15 cellular contexts compared by ENCODE assay signal in the genomic region with DNA sequence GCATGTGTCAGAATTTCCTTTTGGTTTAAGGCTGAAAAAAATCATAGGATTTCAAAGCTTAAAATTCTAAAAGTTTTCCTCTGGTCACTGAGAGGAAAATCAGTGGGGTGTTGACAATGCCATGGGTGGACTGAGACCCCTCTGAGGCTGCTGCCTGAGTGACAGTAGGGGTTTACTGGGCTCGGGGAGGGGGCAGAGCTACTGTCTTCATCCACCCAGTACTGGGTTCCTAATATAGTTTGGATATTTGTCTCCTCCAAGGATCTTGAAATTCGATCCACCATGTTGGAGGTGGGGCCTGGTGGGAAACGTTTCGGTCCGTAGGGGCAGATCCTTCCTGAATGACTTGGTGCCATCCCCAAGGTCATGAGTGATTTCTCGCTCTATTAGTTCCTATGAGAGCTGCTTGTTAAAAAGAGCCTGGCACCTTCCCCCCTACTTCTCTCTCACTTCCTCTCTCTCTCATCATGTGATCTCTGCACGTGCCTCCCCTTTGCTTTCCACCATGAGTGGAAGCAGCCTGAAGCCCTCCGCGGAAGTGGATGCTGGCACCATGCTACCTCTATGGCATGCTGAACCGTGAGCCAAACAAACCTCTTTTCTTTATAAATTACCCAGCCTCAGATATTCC.
"Had no signal": no experiment of that assay in that cellular context is flagged by ENCODE, and none has a peak within 500 bp of the region (broad histone marks: within the 10 kb centered on the region; RNA-seq: fewer than 3 reads in every experiment).

No MANE protein-coding gene starts in this region.

- H3K9me3 Mint-ChIP-seq: activated T-cell treated with anti-CD3 and anti-CD28 coated beads, Interleukin-2, amount 50 U/mL, for 24 hours; immature natural killer cell; T-cell had no signal

- H3K9me3 ChIP-seq: lower lobe of right lung, neutrophil, transverse colon had no signal

- H3K36me3 Mint-ChIP-seq: activated CD8-positive, alpha-beta memory T cell treated with anti-CD3 and anti-CD28 coated beads, Interleukin-2, amount 10 ng/mL, durations not matched to agents 7 days and 5 days; immature natural killer cell; naive B cell; T-cell had no signal

- H3K4me3 Mint-ChIP-seq: immature natural killer cell, naive B cell, T-cell had no signal

- H3K27me3 Mint-ChIP-seq: activated CD8-positive, alpha-beta memory T cell treated with anti-CD3 and anti-CD28 coated beads, Interleukin-2, amount 10 ng/mL, durations not matched to agents 7 days and 5 days had no signal

- H3K36me3 ChIP-seq: lower lobe of right lung, neutrophil, transverse colon, WERI-Rb-1 had no signal

- H3K27ac ChIP-seq: foreskin keratinocyte, lower lobe of right lung, neutrophil, transverse colon, WERI-Rb-1 had no signal

- H3K27me3 ChIP-seq: neutrophil, transverse colon had no signal

- DNase-seq: activated CD4-positive, alpha-beta T cell treated with anti-CD3 and anti-CD28 coated beads for 4 hours; activated gamma-delta T cell treated with Interleukin-2 at 50 U/mL for 16 hours; activated T-cell treated with anti-CD3 and anti-CD28 coated beads, Interleukin-2, amount 50 U/mL, for 24 hours; foreskin keratinocyte; immature natural killer cell; lower lobe of right lung; midbrain; naive B cell; posterior cingulate gyrus; small intestine; T-cell; transverse colon; WERI-Rb-1 had no signal

- H3K4me3 ChIP-seq: lower lobe of right lung, transverse colon had no signal

- ATAC-seq: foreskin keratinocyte, lower lobe of right lung, T-cell had no signal

- H3K4me1 Mint-ChIP-seq: immature natural killer cell had no signal

- H3K4me1 ChIP-seq: foreskin keratinocyte, lower lobe of right lung, transverse colon had no signal

- H3K27ac Mint-ChIP-seq: activated CD8-positive, alpha-beta memory T cell treated with anti-CD3 and anti-CD28 coated beads, Interleukin-2, amount 10 ng/mL, durations not matched to agents 7 days and 5 days; immature natural killer cell; naive B cell; T-cell had no signal
